Comparison of ENCODE assay signal across 1 cellular context in the genomic region with DNA sequence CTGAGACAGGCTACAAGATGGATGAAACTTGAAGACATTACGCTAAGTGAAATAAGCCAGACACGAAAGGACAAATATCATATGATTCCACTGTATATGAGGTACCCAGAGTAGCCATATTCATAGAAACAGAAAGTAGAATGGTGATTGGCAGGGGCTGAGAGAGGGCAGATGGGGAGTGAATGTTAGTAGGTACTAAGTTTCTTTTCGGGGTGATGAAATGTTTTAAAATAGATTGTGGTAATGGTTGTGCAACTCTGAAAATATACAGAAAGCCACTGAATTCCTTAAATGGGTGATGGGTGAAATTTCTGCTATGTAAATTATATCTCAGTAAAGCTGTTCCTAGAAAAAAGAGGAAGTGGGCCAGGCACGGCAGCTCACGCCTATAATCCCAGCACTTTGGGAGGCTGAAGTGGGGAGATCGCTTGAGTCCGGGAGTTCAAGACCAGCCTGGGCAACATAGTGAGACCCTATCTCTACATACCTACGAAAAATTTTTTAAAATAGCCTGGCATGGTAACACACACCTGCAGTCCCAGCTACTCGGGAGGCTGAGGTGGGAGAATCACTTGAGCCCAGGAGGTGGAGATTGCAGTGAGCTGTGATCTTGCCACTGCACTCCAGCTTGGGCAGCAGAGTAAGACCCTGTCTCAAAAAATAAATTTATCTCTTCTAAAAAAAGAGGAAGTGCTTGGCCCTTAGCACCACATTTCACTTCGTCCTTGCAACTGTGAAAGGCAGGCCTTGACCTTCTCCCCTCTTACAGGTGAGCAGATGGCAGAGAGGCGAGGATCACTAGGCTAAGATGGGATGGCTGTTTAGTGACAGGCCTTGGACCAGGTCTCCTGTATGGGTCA.
TF ChIP-seq lines count a peak whose summit lies in the region.

No MANE protein-coding gene starts in this region.

TF ChIP-seq in K562, 482 proteins besides CTCF, POLR2A, EP300 and RAD21 (continued from another document and continues in another):
- TF ChIP-seq UBTF (IDR thresholded peaks at IDR 0.05; ENCODE audit: borderline replicate concordance in 1 of 2, low read depth in 2 of 2, low read length in 2 of 2) (no peak), CBFA2T2 (conservative IDR thresholded peaks at IDR 0.05) (no peak), ZNF146 (CRISPR knock-in tag; IDR thresholded peaks at IDR 0.05; ENCODE audit: unreplicated experiment) (no peak), TGIF2 (CRISPR knock-in tag; IDR thresholded peaks at IDR 0.05) (no peak), MCM5 (IDR thresholded peaks at IDR 0.05; ENCODE audit: low read depth) (no peak), U2AF1 (optimal IDR thresholded peaks at IDR 0.05; ENCODE audit: low read depth, low read length) (no peak), PTBP1 (IDR thresholded peaks at IDR 0.05; ENCODE audit: low read depth, low read length) (no peak), ARID3A (IDR thresholded peaks at IDR 0.05; ENCODE audit: borderline replicate concordance, low read depth, low read length) (no peak), BRCA1 (IDR thresholded peaks at IDR 0.05) (no peak), BRCA1 (CRISPR knock-in tag; IDR thresholded peaks at IDR 0.05) (no peak), CUX1 (CRISPR knock-in tag; IDR thresholded peaks at IDR 0.05) (no peak), CCAR2 (IDR thresholded peaks at IDR 0.05; ENCODE audit: low read depth, low read length) (no peak), NR3C1 (CRISPR knock-in tag; IDR thresholded peaks at IDR 0.05) (no peak), PHTF2 (CRISPR knock-in tag; IDR thresholded peaks at IDR 0.05) (no peak), CHCHD3 (CRISPR knock-in tag; IDR thresholded peaks at IDR 0.05) (no peak), SOX6 (IDR thresholded peaks at IDR 0.05) (no peak), NRF1 (conservative IDR thresholded peaks at IDR 0.05 in 1 of 2, IDR thresholded peaks at IDR 0.05 in 1 of 2) (0 out of 4 replicates have a peak, but pooled peaks of 1 of the 2 experiments have one; percentile 3), C11orf30 (IDR thresholded peaks at IDR 0.05; ENCODE audit: low read depth) (no peak), EWSR1 (IDR thresholded peaks at IDR 0.05; ENCODE audit: borderline replicate concordance, low read depth, partially characterized antibody) (no peak), ZNF124 (CRISPR knock-in tag; IDR thresholded peaks at IDR 0.05) (no peak), RB1 (IDR thresholded peaks at IDR 0.05; ENCODE audit: low read depth) (no peak), ZNF174 (CRISPR knock-in tag; IDR thresholded peaks at IDR 0.05) (no peak), E4F1 (CRISPR knock-in tag; IDR thresholded peaks at IDR 0.05; ENCODE audit: borderline replicate concordance) (no peak), SMAD2 (IDR thresholded peaks at IDR 0.05; ENCODE audit: low read depth, low read length) (no peak), POLR3A (IDR thresholded peaks at IDR 0.05; ENCODE audit: borderline replicate concordance, extremely low read depth, insufficient read depth, insufficient read length) (no peak), ZNF75A (CRISPR knock-in tag; IDR thresholded peaks at IDR 0.05) (no peak), RHOXF2B (CRISPR knock-in tag; conservative IDR thresholded peaks at IDR 0.05) (no peak), MEF2A (IDR thresholded peaks at IDR 0.05; ENCODE audit: control insufficient read depth, low read depth, low read length) (peak; percentile 59; the same call in 1 of the 2 replicates), FOXK2 (conservative IDR thresholded peaks at IDR 0.05 in 1 of 2, IDR thresholded peaks at IDR 0.05 in 1 of 2; ENCODE audit: low read depth in 2 of 2) (no peak), MAFK (IDR thresholded peaks at IDR 0.05; ENCODE audit: low read length) (no peak), ZNF695 (CRISPR knock-in tag; IDR thresholded peaks at IDR 0.05) (no peak), ZNF408 (CRISPR knock-in tag; IDR thresholded peaks at IDR 0.05; ENCODE audit: low read depth) (no peak), CBX3 (IDR thresholded peaks at IDR 0.05; ENCODE audit: borderline replicate concordance in 1 of 2, low read length in 2 of 2) (no peak), MEF2D (tag; conservative IDR thresholded peaks at IDR 0.05; ENCODE audit: low read depth) (peak; percentile 94), NBN (IDR thresholded peaks at IDR 0.05; ENCODE audit: low read depth) (0 out of 2 replicates have a peak, but pooled peaks have one; percentile 18), CHD2 (IDR thresholded peaks at IDR 0.05; ENCODE audit: low read depth, low read length) (no peak), ZNF583 (CRISPR knock-in tag; IDR thresholded peaks at IDR 0.05) (no peak), BRF2 (IDR thresholded peaks at IDR 0.05; ENCODE audit: borderline replicate concordance, insufficient read depth, insufficient read length) (no peak), ZSCAN32 (CRISPR knock-in tag; IDR thresholded peaks at IDR 0.05) (no peak), ZNF184 (CRISPR knock-in tag; IDR thresholded peaks at IDR 0.05) (no peak), USF1 (CRISPR knock-in tag; IDR thresholded peaks at IDR 0.05) (no peak)
- TF ChIP-seq, protein P1, sequence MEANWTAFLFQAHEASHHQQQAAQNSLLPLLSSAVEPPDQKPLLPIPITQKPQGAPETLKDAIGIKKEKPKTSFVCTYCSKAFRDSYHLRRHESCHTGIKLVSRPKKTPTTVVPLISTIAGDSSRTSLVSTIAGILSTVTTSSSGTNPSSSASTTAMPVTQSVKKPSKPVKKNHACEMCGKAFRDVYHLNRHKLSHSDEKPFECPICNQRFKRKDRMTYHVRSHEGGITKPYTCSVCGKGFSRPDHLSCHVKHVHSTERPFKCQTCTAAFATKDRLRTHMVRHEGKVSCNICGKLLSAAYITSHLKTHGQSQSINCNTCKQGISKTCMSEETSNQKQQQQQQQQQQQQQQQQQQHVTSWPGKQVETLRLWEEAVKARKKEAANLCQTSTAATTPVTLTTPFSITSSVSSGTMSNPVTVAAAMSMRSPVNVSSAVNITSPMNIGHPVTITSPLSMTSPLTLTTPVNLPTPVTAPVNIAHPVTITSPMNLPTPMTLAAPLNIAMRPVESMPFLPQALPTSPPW (CRISPR knock-in tag; IDR thresholded peaks at IDR 0.05) = peak; percentile 49
- TF ChIP-seq, protein P2, sequence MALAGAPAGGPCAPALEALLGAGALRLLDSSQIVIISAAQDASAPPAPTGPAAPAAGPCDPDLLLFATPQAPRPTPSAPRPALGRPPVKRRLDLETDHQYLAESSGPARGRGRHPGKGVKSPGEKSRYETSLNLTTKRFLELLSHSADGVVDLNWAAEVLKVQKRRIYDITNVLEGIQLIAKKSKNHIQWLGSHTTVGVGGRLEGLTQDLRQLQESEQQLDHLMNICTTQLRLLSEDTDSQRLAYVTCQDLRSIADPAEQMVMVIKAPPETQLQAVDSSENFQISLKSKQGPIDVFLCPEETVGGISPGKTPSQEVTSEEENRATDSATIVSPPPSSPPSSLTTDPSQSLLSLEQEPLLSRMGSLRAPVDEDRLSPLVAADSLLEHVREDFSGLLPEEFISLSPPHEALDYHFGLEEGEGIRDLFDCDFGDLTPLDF (CRISPR knock-in tag; IDR thresholded peaks at IDR 0.05) = 0 out of 2 replicates have a peak, but pooled peaks have one; percentile 19
- TF ChIP-seq, protein P3, sequence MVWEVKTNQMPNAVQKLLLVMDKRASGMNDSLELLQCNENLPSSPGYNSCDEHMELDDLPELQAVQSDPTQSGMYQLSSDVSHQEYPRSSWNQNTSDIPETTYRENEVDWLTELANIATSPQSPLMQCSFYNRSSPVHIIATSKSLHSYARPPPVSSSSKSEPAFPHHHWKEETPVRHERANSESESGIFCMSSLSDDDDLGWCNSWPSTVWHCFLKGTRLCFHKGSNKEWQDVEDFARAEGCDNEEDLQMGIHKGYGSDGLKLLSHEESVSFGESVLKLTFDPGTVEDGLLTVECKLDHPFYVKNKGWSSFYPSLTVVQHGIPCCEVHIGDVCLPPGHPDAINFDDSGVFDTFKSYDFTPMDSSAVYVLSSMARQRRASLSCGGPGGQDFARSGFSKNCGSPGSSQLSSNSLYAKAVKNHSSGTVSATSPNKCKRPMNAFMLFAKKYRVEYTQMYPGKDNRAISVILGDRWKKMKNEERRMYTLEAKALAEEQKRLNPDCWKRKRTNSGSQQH (CRISPR knock-in tag; IDR thresholded peaks at IDR 0.05) = no peak
